ENCODE assay signal across 9 cellular contexts in the genomic region with DNA sequence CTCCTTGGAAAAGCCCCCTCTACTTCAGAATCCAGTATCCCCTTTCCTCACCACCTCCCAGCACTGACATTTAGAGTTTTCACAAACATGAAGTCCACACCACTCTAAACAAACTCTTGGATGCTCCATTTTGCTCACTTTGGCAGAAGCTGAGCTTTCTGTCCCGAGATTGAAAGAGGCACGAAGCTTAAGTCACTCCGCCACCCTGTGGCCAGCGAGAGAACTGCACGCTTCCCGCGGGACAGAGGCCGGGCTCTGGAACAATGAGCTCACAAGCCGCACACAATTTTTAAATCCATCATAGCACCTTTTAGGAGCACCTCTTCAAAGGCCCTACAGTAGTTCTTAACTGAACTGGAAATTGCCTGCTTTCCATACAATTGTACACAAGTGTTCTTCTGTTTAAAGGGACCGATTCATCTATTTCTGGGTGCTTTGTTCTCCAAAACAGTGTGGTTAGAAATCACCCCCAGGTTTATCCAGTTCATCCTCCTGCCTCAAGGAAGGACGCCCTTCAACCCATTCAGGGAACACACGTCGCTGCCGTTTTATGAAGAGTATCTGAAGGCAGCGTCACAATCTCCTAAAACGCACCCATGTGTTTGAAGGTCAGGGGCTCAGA.
DNase-seq lines count a peak whose midpoint lies in the region; ATAC-seq and TF ChIP-seq lines count a peak whose summit lies in the region.
"Had no signal": no experiment of that assay in that cellular context is flagged by ENCODE, and none has a peak within 500 bp of the region (broad histone marks: within the 10 kb centered on the region; RNA-seq: fewer than 3 reads in every experiment).

No MANE protein-coding gene starts in this region.

- intact Hi-C loops in right lobe of liver (cut with DNase I): no loop called here

- no peak overlapping the region for H3K27ac ChIP-seq in right lobe of liver
- H3K27ac ChIP-seq: epithelial cell of prostate had no signal

- no peak overlapping the region for H3K4me3 ChIP-seq in choroid plexus epithelial cell (ENCODE audit: low read depth, low read length)
- H3K4me3 ChIP-seq in right lobe of liver: no peak overlapping the region

- TF ChIP-seq POLR2A in right lobe of liver (IDR thresholded peaks at IDR 0.05): no peak

- H3K9me3 ChIP-seq in right lobe of liver: no peaks in the 10 kb centered on the region

- H3K4me1 ChIP-seq in right lobe of liver: no peaks in the 10 kb centered on the region

- DNase-seq in EH (ENCODE audit: low read depth) (peak; percentile 70), NCI-H510A treated with DMSO at 0.1 percent for 48 hours (lab: John Stamatoyannopoulos, UW) (peak; percentile 58), choroid plexus epithelial cell (ENCODE audit: low read depth) (peak; percentile 89), right lobe of liver (peak; percentile 76 to 80 (median 79))
- peak; percentile 86 for DNase-seq in activated CD4-positive, alpha-beta T cell treated with anti-CD3 and anti-CD28 coated beads for 48 hours
- DNase-seq in stimulated activated CD4-positive, alpha-beta T cell treated with anti-CD3 and anti-CD28 coated beads, TNF-alpha, amount 100 ng/mL, for 1 hour (ENCODE audit: low read depth in 3 of 3, low spot score in 1 of 3): peak in 2 of 3 donors; percentile 35 to 67

- 22% methylated on average over 16 of the region's 16 CpGs for WGBS in right lobe of liver (ENCODE audit: insufficient coverage, low coverage, low lambda C conversion rate, missing lambda C conversion rate)

- H3K27me3 ChIP-seq in right lobe of liver: no peaks in the 10 kb centered on the region

- TF ChIP-seq CTCF in choroid plexus epithelial cell (conservative IDR thresholded peaks at IDR 0.05; ENCODE audit: low read depth, low read length) (peak; percentile 98), right lobe of liver (IDR thresholded peaks at IDR 0.05) (peak; percentile 86 to 98 (median 97))

- ATAC-seq in HG03108 (IDR thresholded peaks at IDR 0.05; ENCODE audit: unreplicated experiment): peak; percentile 56
- ATAC-seq in right lobe of liver: peak; percentile 89 to 97 (median 92)
- no peak for ATAC-seq in GM21737 (IDR thresholded peaks at IDR 0.05; ENCODE audit: unreplicated experiment)

- no peaks in the 10 kb centered on the region for H3K36me3 ChIP-seq in right lobe of liver
